ENCODE assay signal across 8 cellular contexts in the genomic region with DNA sequence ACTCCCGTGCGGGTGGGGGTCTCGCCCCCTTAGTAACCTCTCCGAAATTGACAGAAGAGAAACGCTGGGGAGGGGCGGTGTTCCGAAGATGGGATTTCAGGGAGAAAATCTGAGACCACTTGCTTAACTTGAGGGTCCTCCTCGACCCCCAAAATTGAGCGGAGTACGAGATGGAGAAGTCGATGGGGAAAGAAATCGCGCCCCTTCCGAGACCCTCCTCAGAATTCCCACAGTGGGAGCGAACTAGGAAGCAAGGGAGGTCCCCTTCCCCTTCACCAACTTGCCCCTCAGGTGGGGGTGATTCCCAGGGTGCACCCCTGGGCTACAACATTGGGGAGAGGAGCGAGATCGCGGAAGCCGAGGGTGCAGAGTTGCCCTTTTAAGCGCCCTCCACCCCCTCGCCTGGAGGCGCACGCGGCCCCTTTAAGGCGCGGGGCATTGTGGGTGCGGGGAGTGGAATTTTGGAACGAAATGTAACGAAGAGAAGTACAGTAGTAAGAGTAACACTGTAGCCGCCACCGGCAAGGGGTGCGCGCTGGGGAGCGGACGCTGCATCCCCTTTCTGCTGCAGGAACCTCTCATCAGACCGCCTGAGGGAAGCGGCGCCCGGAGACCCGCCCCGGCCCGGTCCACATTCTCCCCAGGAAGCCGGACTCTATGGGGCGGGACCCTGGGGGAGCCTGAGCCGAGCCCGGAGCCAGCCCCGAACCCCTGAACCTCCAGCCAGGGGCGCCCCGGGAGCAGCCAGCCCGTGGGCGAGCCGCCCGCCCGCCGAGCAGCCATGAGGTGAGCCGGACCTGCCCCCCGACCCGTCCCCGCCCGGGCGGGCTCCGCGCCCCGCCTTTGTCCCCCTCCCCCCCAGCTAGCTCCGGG. TPM values are rescaled to one million over a fixed set of nuclear protein-coding genes. Genes with fewer than 3 reads are reported as not detected.
DNase-seq lines count a peak whose midpoint lies in the region; ATAC-seq, FAIRE-seq and TF ChIP-seq lines count a peak whose summit lies in the region.

A gene (plus strand): TSS at position 489 of the 873 bp plus-strand sequence. CDS start 293 bp downstream, at position 782.

- H3K4me3 ChIP-seq in A549 (peak within 1 kb of the TSS; percentile 70), kidney (ENCODE audit: low read length in 2 of 2) (peak within 1 kb of the TSS; percentile 79 to 88)

- TF ChIP-seq EP300 in A549 (IDR thresholded peaks at IDR 0.05): 0 out of 5 replicates have a peak, but pooled peaks of 1 of the 2 experiments have one; percentile 28

- H3K4me2 ChIP-seq in A549: peak within 1 kb of the TSS; percentile 99

- CTCF ChIA-PET in A549 (lab: Yijun Ruan, JAX): interaction anchor here (0.8 to 1.8 kb wide), 8 partner anchors 9 to 185 kb away, joined by 3 to 11 read pairs (median 4); a partner anchor contains a TSS

- ATAC-seq in A549 (peak; percentile 61 to 75), GM18520 (IDR thresholded peaks at IDR 0.05; ENCODE audit: unreplicated experiment) (peak; percentile 42), HG03064 (IDR thresholded peaks at IDR 0.05; ENCODE audit: low read depth, unreplicated experiment) (peak; percentile 46)

- H3K9ac ChIP-seq in kidney (ENCODE audit: low read length in 2 of 2): peak within 1 kb of the TSS; percentile 68 to 96

- intact Hi-C loops in kidney (cut with DNase I): no loop called here

- WGBS in A549 (ENCODE audit: missing lambda C conversion rate): 2% methylated on average over 42 of the region's 65 CpGs

- POLR2A ChIA-PET in A549 (lab: Yijun Ruan, JAX): interaction anchor here (0.6 to 1.8 kb wide), 5 partner anchors 8 to 135 kb away, joined by 3 to 7 read pairs (median 3); no protein-coding TSS in a partner anchor

- H3K4me1 ChIP-seq in A549 (peaks cover 32% of the 10 kb centered on the region), kidney (ENCODE audit: control insufficient read depth in 1 of 2, insufficient read depth in 1 of 2, low read depth in 1 of 2, low read length in 2 of 2) (peaks cover 0 to 8% of the 10 kb centered on the region in 2 donors)

- no peak for FAIRE-seq in A549 (lab: Jason Lieb, UNC)
- FAIRE-seq in kidney (lab: Jason Lieb, UNC): no peak

- H3K27ac ChIP-seq in A549: peak within 1 kb of the TSS; percentile 99
- peak within 1 kb of the TSS; percentile 87 to 90 for H3K27ac ChIP-seq in kidney (ENCODE audit: low read depth in 2 of 2, low read length in 2 of 2)

- H3K36me3 ChIP-seq in kidney (ENCODE audit: control insufficient read depth in 1 of 2, insufficient read depth in 2 of 2, low read length in 2 of 2): no peaks in the 10 kb centered on the region

- no peak for TF ChIP-seq RAD21 in A549 (conservative IDR thresholded peaks at IDR 0.05 in 1 of 2, IDR thresholded peaks at IDR 0.05 in 1 of 2)

- no peak for TF ChIP-seq CTCF in A549 (IDR thresholded peaks at IDR 0.05)
- peak; percentile 24 for TF ChIP-seq CTCF in kidney (IDR thresholded peaks at IDR 0.05; ENCODE audit: borderline replicate concordance, extremely low read depth, insufficient read depth)

- DNase-seq in A549 (ENCODE audit: low read depth in 1 of 2, low spot score in 1 of 2): peak; percentile 90 to 94
- peak; percentile 84 to 90 for DNase-seq in NCI-H446 (lab: John Stamatoyannopoulos, UW)
- peak; percentile 75 to 84 (median 83) for DNase-seq in activated CD4-positive, CD25-positive, alpha-beta regulatory T cell (lab: John Stamatoyannopoulos, UW)
- peak; percentile 91 for DNase-seq in central memory CD4-positive, alpha-beta T cell
- peak; percentile 94 for DNase-seq in kidney
- peak; percentile 84 to 85 for DNase-seq in stimulated activated CD4-positive, alpha-beta T cell treated with anti-CD3 and anti-CD28 coated beads, Interleukin-15, amount 100 ng/mL, for 1 hour (ENCODE audit: low read depth in 1 of 2, low spot score in 1 of 2)

- peak; percentile 95 for TF ChIP-seq POLR2A in A549 (IDR thresholded peaks at IDR 0.05; ENCODE audit: low read length)

- H3K9me3 ChIP-seq in A549 (no peaks in the 10 kb centered on the region), kidney (ENCODE audit: control insufficient read depth in 1 of 2, low read length in 2 of 2) (no peaks in the 10 kb centered on the region)

TF ChIP-seq in A549, 52 proteins besides CTCF, POLR2A, EP300 and RAD21:
- TF ChIP-seq KDM1A (IDR thresholded peaks at IDR 0.05; ENCODE audit: low read depth) (no peak), CHD4 (IDR thresholded peaks at IDR 0.05; ENCODE audit: borderline replicate concordance) (0 out of 2 replicates have a peak, but pooled peaks have one; percentile 57), CHD2 (IDR thresholded peaks at IDR 0.05; ENCODE audit: low read length, partially characterized antibody) (peak; percentile 54), CEBPB (IDR thresholded peaks at IDR 0.05) (peak in 1 of 2 experiments; percentile 8; a peak in 1 of 4 replicates), FOSL2 (IDR thresholded peaks at IDR 0.05) (no peak), FOSL2 (CRISPR knock-in tag; IDR thresholded peaks at IDR 0.05) (peak; percentile 37), SREBF2 (IDR thresholded peaks at IDR 0.05) (no peak), MAFK (IDR thresholded peaks at IDR 0.05; ENCODE audit: partially characterized antibody) (no peak), MYC (IDR thresholded peaks at IDR 0.05; ENCODE audit: borderline replicate concordance, low read length) (peak; percentile 79), CBX2 (IDR thresholded peaks at IDR 0.05; ENCODE audit: borderline replicate concordance, low read depth) (no peak), JUN (IDR thresholded peaks at IDR 0.05) (peak; percentile 28 to 67; a peak in 2 of 5 replicates), PHF8 (IDR thresholded peaks at IDR 0.05; ENCODE audit: borderline replicate concordance, low read depth) (peak; percentile 74; the same call in 1 of the 2 replicates), GATA3 (IDR thresholded peaks at IDR 0.05; ENCODE audit: borderline replicate concordance) (peak; percentile 19), NFE2L2 (conservative IDR thresholded peaks at IDR 0.05; ENCODE audit: low read length) (no peak)
- TF ChIP-seq, protein P1, sequence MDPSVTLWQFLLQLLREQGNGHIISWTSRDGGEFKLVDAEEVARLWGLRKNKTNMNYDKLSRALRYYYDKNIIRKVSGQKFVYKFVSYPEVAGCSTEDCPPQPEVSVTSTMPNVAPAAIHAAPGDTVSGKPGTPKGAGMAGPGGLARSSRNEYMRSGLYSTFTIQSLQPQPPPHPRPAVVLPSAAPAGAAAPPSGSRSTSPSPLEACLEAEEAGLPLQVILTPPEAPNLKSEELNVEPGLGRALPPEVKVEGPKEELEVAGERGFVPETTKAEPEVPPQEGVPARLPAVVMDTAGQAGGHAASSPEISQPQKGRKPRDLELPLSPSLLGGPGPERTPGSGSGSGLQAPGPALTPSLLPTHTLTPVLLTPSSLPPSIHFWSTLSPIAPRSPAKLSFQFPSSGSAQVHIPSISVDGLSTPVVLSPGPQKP (IDR thresholded peaks at IDR 0.05; ENCODE audit: low read depth, low read length): no peak
- TF ChIP-seq, protein P2, sequence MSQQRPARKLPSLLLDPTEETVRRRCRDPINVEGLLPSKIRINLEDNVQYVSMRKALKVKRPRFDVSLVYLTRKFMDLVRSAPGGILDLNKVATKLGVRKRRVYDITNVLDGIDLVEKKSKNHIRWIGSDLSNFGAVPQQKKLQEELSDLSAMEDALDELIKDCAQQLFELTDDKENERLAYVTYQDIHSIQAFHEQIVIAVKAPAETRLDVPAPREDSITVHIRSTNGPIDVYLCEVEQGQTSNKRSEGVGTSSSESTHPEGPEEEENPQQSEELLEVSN (IDR thresholded peaks at IDR 0.05; ENCODE audit: borderline replicate concordance, low read depth): no peak
- TF ChIP-seq, protein P3, sequence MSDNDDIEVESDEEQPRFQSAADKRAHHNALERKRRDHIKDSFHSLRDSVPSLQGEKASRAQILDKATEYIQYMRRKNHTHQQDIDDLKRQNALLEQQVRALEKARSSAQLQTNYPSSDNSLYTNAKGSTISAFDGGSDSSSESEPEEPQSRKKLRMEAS (IDR thresholded peaks at IDR 0.05): peak; percentile 92
- TF ChIP-seq, protein P4, sequence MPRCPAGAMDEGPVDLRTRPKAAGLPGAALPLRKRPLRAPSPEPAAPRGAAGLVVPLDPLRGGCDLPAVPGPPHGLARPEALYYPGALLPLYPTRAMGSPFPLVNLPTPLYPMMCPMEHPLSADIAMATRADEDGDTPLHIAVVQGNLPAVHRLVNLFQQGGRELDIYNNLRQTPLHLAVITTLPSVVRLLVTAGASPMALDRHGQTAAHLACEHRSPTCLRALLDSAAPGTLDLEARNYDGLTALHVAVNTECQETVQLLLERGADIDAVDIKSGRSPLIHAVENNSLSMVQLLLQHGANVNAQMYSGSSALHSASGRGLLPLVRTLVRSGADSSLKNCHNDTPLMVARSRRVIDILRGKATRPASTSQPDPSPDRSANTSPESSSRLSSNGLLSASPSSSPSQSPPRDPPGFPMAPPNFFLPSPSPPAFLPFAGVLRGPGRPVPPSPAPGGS (IDR thresholded peaks at IDR 0.05): peak; percentile 92

RNA-seq across cellular contexts. Expression of the gene that starts here (rescaled TPM):
- polyA plus RNA-seq in A549 (2011; rRNA removed) (59.1 and 64.5 TPM in 2 replicates), A549 (2017; fragmentation: RNase III; extraction: RNeasy Plus Mini Kit Qiagen cat#74134 plus additional on column Dnase treatment) (83.8 to 94.6 TPM (median 94.3 TPM) in 3 replicates), kidney (ENCODE audit: insufficient read depth, low read depth, low replicate concordance) (36.3 TPM)
- 58.8 and 103 TPM in 2 replicates for polyA plus RNA-seq in A549 (2012; cell fraction: cytosol; rRNA removed)
- 93.7 and 118 TPM in 2 replicates for polyA plus RNA-seq in A549 (2012; cell fraction: nucleus; rRNA removed)
- 72.4 and 90.8 TPM in 2 replicates for polyA minus RNA-seq in A549 (2011; rRNA and poly(A)+ RNA removed)
- total RNA-seq in kidney: 105 TPM

Comparison
In these comparisons a context has a peak if more than half of its experiments do, and no peak if none do; other contexts are left out.
1. Peak in every context shown above with its lines: DNase-seq, ATAC-seq, H3K4me3 ChIP-seq and H3K27ac ChIP-seq.